1 cellular context compared by ENCODE assay signal in the genomic region with DNA sequence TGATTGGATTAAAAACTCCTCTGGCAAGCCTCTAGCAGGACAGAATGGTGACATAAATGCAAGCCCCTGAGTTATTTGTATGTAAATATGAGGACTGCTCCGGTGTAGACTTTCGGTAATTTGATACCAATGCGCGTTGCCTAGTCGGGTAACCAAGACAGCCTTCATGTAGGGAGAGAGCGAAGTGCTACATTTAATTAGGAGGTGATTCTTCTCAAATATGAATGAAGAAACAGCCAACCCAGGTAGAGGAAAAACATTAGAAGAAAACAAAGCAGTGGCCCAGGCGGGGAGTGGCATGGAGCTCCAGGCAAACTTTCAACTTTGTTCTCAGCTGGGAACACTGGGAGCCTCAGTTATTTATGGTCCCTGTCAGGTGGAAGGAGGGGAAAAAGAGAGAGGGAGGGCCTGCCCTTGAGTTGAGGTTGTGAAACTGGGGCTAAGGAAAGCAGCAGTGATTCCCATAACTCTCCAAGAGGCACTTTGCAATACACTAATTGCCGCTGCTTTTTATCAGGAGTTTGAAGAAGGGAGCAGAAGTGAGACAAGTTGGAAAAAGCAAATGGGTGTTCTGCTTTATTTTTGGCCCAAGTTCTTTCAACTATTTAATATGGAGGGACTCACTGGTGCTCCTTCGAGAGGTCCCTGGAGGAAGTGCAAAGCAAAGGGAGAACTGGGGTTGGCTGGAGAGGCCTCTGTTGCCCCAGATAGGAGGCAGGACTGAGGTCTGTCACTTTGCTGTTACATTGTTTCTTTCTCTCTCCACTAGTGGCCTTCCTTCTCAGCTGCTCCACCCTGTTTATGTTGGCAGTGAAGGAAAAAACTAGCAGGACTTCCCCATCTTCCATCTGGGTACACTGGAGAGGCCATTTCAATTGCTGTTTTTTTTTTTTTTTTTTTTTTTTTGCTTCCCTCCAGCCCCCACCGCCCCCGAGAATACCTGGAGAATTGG.
A peak's percentile ranks its signal among the peaks of the same experiment; 100 is the strongest.
TF ChIP-seq lines count a peak whose summit lies in the region.

No MANE protein-coding gene starts in this region.

TF ChIP-seq in K562, 482 proteins besides CTCF, POLR2A, EP300 and RAD21 (continued from another document and continues in another):
- TF ChIP-seq, protein P1, sequence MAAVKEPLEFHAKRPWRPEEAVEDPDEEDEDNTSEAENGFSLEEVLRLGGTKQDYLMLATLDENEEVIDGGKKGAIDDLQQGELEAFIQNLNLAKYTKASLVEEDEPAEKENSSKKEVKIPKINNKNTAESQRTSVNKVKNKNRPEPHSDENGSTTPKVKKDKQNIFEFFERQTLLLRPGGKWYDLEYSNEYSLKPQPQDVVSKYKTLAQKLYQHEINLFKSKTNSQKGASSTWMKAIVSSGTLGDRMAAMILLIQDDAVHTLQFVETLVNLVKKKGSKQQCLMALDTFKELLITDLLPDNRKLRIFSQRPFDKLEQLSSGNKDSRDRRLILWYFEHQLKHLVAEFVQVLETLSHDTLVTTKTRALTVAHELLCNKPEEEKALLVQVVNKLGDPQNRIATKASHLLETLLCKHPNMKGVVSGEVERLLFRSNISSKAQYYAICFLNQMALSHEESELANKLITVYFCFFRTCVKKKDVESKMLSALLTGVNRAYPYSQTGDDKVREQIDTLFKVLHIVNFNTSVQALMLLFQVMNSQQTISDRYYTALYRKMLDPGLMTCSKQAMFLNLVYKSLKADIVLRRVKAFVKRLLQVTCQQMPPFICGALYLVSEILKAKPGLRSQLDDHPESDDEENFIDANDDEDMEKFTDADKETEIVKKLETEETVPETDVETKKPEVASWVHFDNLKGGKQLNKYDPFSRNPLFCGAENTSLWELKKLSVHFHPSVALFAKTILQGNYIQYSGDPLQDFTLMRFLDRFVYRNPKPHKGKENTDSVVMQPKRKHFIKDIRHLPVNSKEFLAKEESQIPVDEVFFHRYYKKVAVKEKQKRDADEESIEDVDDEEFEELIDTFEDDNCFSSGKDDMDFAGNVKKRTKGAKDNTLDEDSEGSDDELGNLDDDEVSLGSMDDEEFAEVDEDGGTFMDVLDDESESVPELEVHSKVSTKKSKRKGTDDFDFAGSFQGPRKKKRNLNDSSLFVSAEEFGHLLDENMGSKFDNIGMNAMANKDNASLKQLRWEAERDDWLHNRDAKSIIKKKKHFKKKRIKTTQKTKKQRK (IDR thresholded peaks at IDR 0.05; ENCODE audit: borderline replicate concordance, low read depth, low read length): no peak
- TF ChIP-seq ZEB2 (IDR thresholded peaks at IDR 0.05): 0 out of 2 replicates have a peak, but pooled peaks have one; percentile 16
- TF ChIP-seq, protein P2, sequence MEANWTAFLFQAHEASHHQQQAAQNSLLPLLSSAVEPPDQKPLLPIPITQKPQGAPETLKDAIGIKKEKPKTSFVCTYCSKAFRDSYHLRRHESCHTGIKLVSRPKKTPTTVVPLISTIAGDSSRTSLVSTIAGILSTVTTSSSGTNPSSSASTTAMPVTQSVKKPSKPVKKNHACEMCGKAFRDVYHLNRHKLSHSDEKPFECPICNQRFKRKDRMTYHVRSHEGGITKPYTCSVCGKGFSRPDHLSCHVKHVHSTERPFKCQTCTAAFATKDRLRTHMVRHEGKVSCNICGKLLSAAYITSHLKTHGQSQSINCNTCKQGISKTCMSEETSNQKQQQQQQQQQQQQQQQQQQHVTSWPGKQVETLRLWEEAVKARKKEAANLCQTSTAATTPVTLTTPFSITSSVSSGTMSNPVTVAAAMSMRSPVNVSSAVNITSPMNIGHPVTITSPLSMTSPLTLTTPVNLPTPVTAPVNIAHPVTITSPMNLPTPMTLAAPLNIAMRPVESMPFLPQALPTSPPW (CRISPR knock-in tag; IDR thresholded peaks at IDR 0.05): 0 out of 2 replicates have a peak, but pooled peaks have one; percentile 27
- TF ChIP-seq PRDM10 (IDR thresholded peaks at IDR 0.05; ENCODE audit: partially characterized antibody): peak; percentile 83
- TF ChIP-seq HDAC1 (IDR thresholded peaks at IDR 0.05): 0 out of 4 replicates have a peak, but pooled peaks of 1 of the 2 experiments have one; percentile 8
- TF ChIP-seq MTA3 (IDR thresholded peaks at IDR 0.05; ENCODE audit: borderline replicate concordance): 0 out of 2 replicates have a peak, but pooled peaks have one; percentile 35
- peak; percentile 70 for TF ChIP-seq NFRKB (IDR thresholded peaks at IDR 0.05; ENCODE audit: low read depth)
- no peak for TF ChIP-seq ZNF134 (CRISPR knock-in tag; conservative IDR thresholded peaks at IDR 0.05)
- peak; percentile 78 for TF ChIP-seq LEF1 (IDR thresholded peaks at IDR 0.05)
- TF ChIP-seq MYNN (IDR thresholded peaks at IDR 0.05): no peak
- no peak for TF ChIP-seq MYNN (CRISPR knock-in tag; IDR thresholded peaks at IDR 0.05)
- TF ChIP-seq CEBPB (tag; IDR thresholded peaks at IDR 0.05): peak; percentile 92
- 0 out of 2 replicates have a peak, but pooled peaks have one; percentile 34 for TF ChIP-seq SMAD4 (CRISPR knock-in tag; conservative IDR thresholded peaks at IDR 0.05)
- no peak for TF ChIP-seq ZNF639 (CRISPR knock-in tag; conservative IDR thresholded peaks at IDR 0.05 in 1 of 2, IDR thresholded peaks at IDR 0.05 in 1 of 2)
- TF ChIP-seq DACH1 (IDR thresholded peaks at IDR 0.05; ENCODE audit: partially characterized antibody): peak; percentile 58
- 0 out of 2 replicates have a peak, but pooled peaks have one; percentile 35 for TF ChIP-seq L3MBTL2 (IDR thresholded peaks at IDR 0.05)
- TF ChIP-seq YY1 (IDR thresholded peaks at IDR 0.05; ENCODE audit: borderline replicate concordance in 1 of 3, control insufficient read depth in 1 of 3, extremely low read depth in 1 of 3, insufficient read depth in 3 of 3, insufficient read length in 1 of 3, insufficient replicate concordance in 2 of 3, low read depth in 1 of 3, low read length in 2 of 3): peak in 1 of 3 experiments; percentile 25
- TF ChIP-seq BCOR (IDR thresholded peaks at IDR 0.05): no peak
- TF ChIP-seq ZNF384 (IDR thresholded peaks at IDR 0.05; ENCODE audit: low read depth, low read length): peak; percentile 64
- TF ChIP-seq TBP (optimal IDR thresholded peaks at IDR 0.05; ENCODE audit: low read depth, low read length): peak; percentile 65
- TF ChIP-seq, protein P3, sequence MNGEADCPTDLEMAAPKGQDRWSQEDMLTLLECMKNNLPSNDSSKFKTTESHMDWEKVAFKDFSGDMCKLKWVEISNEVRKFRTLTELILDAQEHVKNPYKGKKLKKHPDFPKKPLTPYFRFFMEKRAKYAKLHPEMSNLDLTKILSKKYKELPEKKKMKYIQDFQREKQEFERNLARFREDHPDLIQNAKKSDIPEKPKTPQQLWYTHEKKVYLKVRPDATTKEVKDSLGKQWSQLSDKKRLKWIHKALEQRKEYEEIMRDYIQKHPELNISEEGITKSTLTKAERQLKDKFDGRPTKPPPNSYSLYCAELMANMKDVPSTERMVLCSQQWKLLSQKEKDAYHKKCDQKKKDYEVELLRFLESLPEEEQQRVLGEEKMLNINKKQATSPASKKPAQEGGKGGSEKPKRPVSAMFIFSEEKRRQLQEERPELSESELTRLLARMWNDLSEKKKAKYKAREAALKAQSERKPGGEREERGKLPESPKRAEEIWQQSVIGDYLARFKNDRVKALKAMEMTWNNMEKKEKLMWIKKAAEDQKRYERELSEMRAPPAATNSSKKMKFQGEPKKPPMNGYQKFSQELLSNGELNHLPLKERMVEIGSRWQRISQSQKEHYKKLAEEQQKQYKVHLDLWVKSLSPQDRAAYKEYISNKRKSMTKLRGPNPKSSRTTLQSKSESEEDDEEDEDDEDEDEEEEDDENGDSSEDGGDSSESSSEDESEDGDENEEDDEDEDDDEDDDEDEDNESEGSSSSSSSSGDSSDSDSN (IDR thresholded peaks at IDR 0.05; ENCODE audit: borderline replicate concordance in 1 of 2, low read depth in 2 of 2, low read length in 2 of 2): 0 out of 4 replicates have a peak, but pooled peaks of 1 of the 2 experiments have one; percentile 43
- TF ChIP-seq, protein P4, sequence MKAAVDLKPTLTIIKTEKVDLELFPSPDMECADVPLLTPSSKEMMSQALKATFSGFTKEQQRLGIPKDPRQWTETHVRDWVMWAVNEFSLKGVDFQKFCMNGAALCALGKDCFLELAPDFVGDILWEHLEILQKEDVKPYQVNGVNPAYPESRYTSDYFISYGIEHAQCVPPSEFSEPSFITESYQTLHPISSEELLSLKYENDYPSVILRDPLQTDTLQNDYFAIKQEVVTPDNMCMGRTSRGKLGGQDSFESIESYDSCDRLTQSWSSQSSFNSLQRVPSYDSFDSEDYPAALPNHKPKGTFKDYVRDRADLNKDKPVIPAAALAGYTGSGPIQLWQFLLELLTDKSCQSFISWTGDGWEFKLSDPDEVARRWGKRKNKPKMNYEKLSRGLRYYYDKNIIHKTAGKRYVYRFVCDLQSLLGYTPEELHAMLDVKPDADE (conservative IDR thresholded peaks at IDR 0.05; ENCODE audit: control insufficient read depth, low read depth, low read length): no peak
- TF ChIP-seq, protein P5, sequence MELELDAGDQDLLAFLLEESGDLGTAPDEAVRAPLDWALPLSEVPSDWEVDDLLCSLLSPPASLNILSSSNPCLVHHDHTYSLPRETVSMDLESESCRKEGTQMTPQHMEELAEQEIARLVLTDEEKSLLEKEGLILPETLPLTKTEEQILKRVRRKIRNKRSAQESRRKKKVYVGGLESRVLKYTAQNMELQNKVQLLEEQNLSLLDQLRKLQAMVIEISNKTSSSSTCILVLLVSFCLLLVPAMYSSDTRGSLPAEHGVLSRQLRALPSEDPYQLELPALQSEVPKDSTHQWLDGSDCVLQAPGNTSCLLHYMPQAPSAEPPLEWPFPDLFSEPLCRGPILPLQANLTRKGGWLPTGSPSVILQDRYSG (tag; conservative IDR thresholded peaks at IDR 0.05; ENCODE audit: low read depth): peak; percentile 42; the same call in 1 of the 2 replicates
- peak; percentile 19; the same call in 1 of the 2 replicates for TF ChIP-seq TOE1 (IDR thresholded peaks at IDR 0.05; ENCODE audit: borderline replicate concordance)
- TF ChIP-seq TOE1 (CRISPR knock-in tag; IDR thresholded peaks at IDR 0.05; ENCODE audit: borderline replicate concordance, low read depth): no peak
- peak; percentile 2 for TF ChIP-seq ASH1L (IDR thresholded peaks at IDR 0.05; ENCODE audit: borderline replicate concordance, low read depth, partially characterized antibody)
- TF ChIP-seq ARID1B (IDR thresholded peaks at IDR 0.05): peak; percentile 39; the same call in 1 of the 2 replicates
